Comparison of ENCODE assay signal across 9 cellular contexts in the genomic region with DNA sequence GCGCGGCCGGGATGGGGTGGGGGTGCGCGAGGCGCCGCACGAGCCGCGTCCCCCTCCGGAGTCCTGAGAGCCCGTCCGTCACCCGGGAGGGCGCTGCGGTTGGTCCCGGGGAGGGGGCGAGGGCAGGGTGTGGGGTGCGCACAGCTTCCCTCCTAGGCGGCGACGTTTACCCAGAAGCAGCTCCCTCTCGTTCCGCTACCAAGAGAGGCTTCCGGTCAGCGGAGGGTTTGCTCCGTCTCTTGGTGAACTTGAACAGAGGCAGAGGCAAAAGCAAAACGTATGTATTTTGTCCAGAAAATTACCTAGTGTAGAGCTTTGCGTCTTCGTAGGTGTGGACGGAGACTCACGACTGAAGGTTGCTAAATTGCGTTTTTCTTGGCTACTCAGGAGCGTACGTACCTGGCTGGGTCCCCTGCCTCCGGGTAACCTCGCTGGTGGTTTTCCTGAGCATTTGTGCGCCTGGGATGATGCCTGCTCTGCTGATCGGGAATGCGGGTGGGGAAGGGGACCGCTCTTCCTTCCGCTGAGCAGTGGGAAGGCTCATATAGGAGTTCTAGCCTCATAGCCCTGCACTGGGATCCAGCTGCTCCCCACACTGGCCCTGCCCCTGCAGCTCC. TPM values are rescaled to one million over a fixed set of nuclear protein-coding genes. Genes with fewer than 3 reads are reported as not detected.
A peak's percentile ranks its signal among the peaks of the same experiment; 100 is the strongest.
DNase-seq lines count a peak whose midpoint lies in the region; ATAC-seq and TF ChIP-seq lines count a peak whose summit lies in the region.
"Had no signal": no experiment of that assay in that cellular context is flagged by ENCODE, and none has a peak within 500 bp of the region (broad histone marks: within the 10 kb centered on the region; RNA-seq: fewer than 3 reads in every experiment).

No MANE protein-coding gene starts in this region.

- H3K36me3 Mint-ChIP-seq in H9 (ENCODE audit: insufficient read depth in 1 of 3, low read depth in 3 of 3) = peaks cover 0 to 7% (median 0%) of the 10 kb centered on the region in 3 experiments; a peak in 4 of 7 replicates
- peaks cover 7% of the 10 kb centered on the region for H3K36me3 Mint-ChIP-seq in activated T-helper 17 cell treated with anti-CD3 and anti-CD28 coated beads, Interleukin-2, amount 50 U/mL, for 72 hours (ENCODE audit: low read depth)
- H3K36me3 Mint-ChIP-seq in activated T-helper 1 cell treated with anti-CD3 and anti-CD28 coated beads, Interleukin-12 subunit alpha, Interleukin-12 subunit beta, Interleukin-2, Interleukin-4 antibody, amounts not matched to agents 30 ng/mL and 10 ng/mL and 1 ng/mL, durations not matched to agents 14 hours and 24 hours and 36 hours (ENCODE audit: low read depth) = peaks cover 5% of the 10 kb centered on the region
- no peaks in the 10 kb centered on the region for H3K36me3 Mint-ChIP-seq in activated CD8-positive, alpha-beta T cell treated with anti-CD3 and anti-CD28 coated beads for 36 hours (ENCODE audit: low read depth)

- H3K27me3 ChIP-seq in H9 (ENCODE audit: insufficient read depth, low read length) = peaks cover 3% of the 10 kb centered on the region; the same call in 1 of the 2 replicates
- peaks cover 5% of the 10 kb centered on the region; the same call in 1 of the 2 replicates for H3K27me3 ChIP-seq in iPS DF 6.9 (ENCODE audit: control insufficient read depth, insufficient read depth, low read length)

- H2AK5ac ChIP-seq in H9 (ENCODE audit: insufficient read length, low read length) = no peak overlapping the region

- H2BK120ac ChIP-seq in H9 (ENCODE audit: low read depth, low read length, poor library complexity, severe bottlenecking) = no peak overlapping the region

- H2BK12ac ChIP-seq in H9 (ENCODE audit: insufficient read length, low read depth, low read length) = no peak overlapping the region

- H3K27me3 Mint-ChIP-seq in H9 (ENCODE audit: low read depth) = peaks cover 31% of the 10 kb centered on the region
- peaks cover 34% of the 10 kb centered on the region for H3K27me3 Mint-ChIP-seq in activated T-helper 17 cell treated with anti-CD3 and anti-CD28 coated beads, Interleukin-2, amount 50 U/mL, for 72 hours
- peaks cover 38% of the 10 kb centered on the region for H3K27me3 Mint-ChIP-seq in activated T-helper 1 cell treated with anti-CD3 and anti-CD28 coated beads, Interleukin-12 subunit alpha, Interleukin-12 subunit beta, Interleukin-2, Interleukin-4 antibody, amounts not matched to agents 30 ng/mL and 10 ng/mL and 1 ng/mL, durations not matched to agents 14 hours and 24 hours and 36 hours (ENCODE audit: insufficient read depth)
- peaks cover 52% of the 10 kb centered on the region for H3K27me3 Mint-ChIP-seq in activated CD8-positive, alpha-beta T cell treated with anti-CD3 and anti-CD28 coated beads for 36 hours

- no peak overlapping the region for H2BK20ac ChIP-seq in H9 (ENCODE audit: low read depth, low read length, poor library complexity, severe bottlenecking)

- WGBS in H9 (ENCODE audit: extremely low coverage, insufficient read length, low lambda C conversion rate) = no CpG with 5 or more reads among the region's 42 CpGs
- WGBS in iPS DF 6.9 (ENCODE audit: insufficient coverage, insufficient read length) = no CpG with 5 or more reads among the region's 42 CpGs

- peaks cover 0 to 6% of the 10 kb centered on the region in 2 experiments; a peak in 4 of 5 replicates for H3K9me3 Mint-ChIP-seq in H9
- H3K9me3 Mint-ChIP-seq in activated T-helper 17 cell treated with anti-CD3 and anti-CD28 coated beads, Interleukin-2, amount 50 U/mL, for 72 hours = no peaks in the 10 kb centered on the region
- no peaks in the 10 kb centered on the region for H3K9me3 Mint-ChIP-seq in activated T-helper 1 cell treated with anti-CD3 and anti-CD28 coated beads, Interleukin-12 subunit alpha, Interleukin-12 subunit beta, Interleukin-2, Interleukin-4 antibody, amounts not matched to agents 30 ng/mL and 10 ng/mL and 1 ng/mL, durations not matched to agents 14 hours and 24 hours and 36 hours
- no peaks in the 10 kb centered on the region for H3K9me3 Mint-ChIP-seq in activated CD8-positive, alpha-beta T cell treated with anti-CD3 and anti-CD28 coated beads for 36 hours
- H3K9me3 Mint-ChIP-seq: stimulated activated naive CD8-positive, alpha-beta T cell treated with anti-CD3 and anti-CD28 coated beads, Interleukin-15, Interleukin-2, amounts not matched to agents 100 ng/mL and 50 ng/mL, for 24 hours had no signal

- H4K91ac ChIP-seq in H9 (ENCODE audit: insufficient read length, low read depth, low read length) = no peak overlapping the region

- TF ChIP-seq CTCF in H9 (conservative IDR thresholded peaks at IDR 0.05) = 0 out of 3 replicates have a peak, but pooled peaks have one; percentile 12
- no peak for TF ChIP-seq CTCF in activated CD8-positive, alpha-beta T cell treated with anti-CD3 and anti-CD28 coated beads for 36 hours (IDR thresholded peaks at IDR 0.05)

- H3K56ac ChIP-seq in H9 (ENCODE audit: insufficient read length, low read depth, low read length) = no peak overlapping the region

- intact Hi-C loops in activated T-helper 1 cell treated with anti-CD3 and anti-CD28 coated beads, Interleukin-12 subunit alpha, Interleukin-12 subunit beta, Interleukin-2, Interleukin-4 antibody, amounts not matched to agents 30 ng/mL and 10 ng/mL and 1 ng/mL, durations not matched to agents 14 hours and 24 hours and 36 hours (cut with micrococcal nuclease) = no loop called here
- intact Hi-C loops in activated CD8-positive, alpha-beta T cell treated with anti-CD3 and anti-CD28 coated beads for 36 hours (cut with micrococcal nuclease) = no loop called here

- H3K9me3 ChIP-seq in H9 (ENCODE audit: control insufficient read depth, low read depth, low read length) (no peaks in the 10 kb centered on the region), iPS DF 6.9 (ENCODE audit: control insufficient read depth, insufficient read depth, low read length) (no peaks in the 10 kb centered on the region)

- no peak overlapping the region for H3K14ac ChIP-seq in H9 (ENCODE audit: insufficient read depth, low read length)

- H4K20me1 ChIP-seq in H9 (ENCODE audit: control insufficient read depth, insufficient read depth, insufficient read length) = no peaks in the 10 kb centered on the region

- H3K18ac ChIP-seq in H9 (ENCODE audit: insufficient read length, low read depth, low read length) = no peak overlapping the region

- no peak overlapping the region for H4K5ac ChIP-seq in H9 (ENCODE audit: insufficient read length, low read depth, low read length)

- no peak overlapping the region for H2AFZ ChIP-seq in H9 (ENCODE audit: low read length)

- H3K23me2 ChIP-seq in H9 (ENCODE audit: insufficient read length, low read depth, low read length, poor library complexity, severe bottlenecking) = peaks cover 7% of the 10 kb centered on the region

- no peak overlapping the region for H2BK15ac ChIP-seq in H9 (ENCODE audit: low read depth, low read length)

- POLR2A ChIA-PET in activated CD8-positive, alpha-beta T cell treated with anti-CD3 and anti-CD28 coated beads for 36 hours (lab: Charles Lee) = interaction anchor here (0.6 kb wide), 1 partner anchor 138 kb away, joined by 3 read pairs; no protein-coding TSS in a partner anchor

- H3K4me2 ChIP-seq in H9 (ENCODE audit: insufficient read depth, insufficient read length, low read length) = peak overlapping the region; percentile 66

- no peaks in the 10 kb centered on the region for H3K79me1 ChIP-seq in H9 (ENCODE audit: insufficient read depth, low read depth, low read length, poor library complexity, severe bottlenecking)

- H4K8ac ChIP-seq in H9 (replicated peaks; ENCODE audit: insufficient read length, low read depth, low read length) = no peak overlapping the region

- no peak for ATAC-seq in activated T-helper 17 cell treated with anti-CD3 and anti-CD28 coated beads, Interleukin-2, amount 50 U/mL, for 72 hours (replicated peaks)
- ATAC-seq in activated CD8-positive, alpha-beta T cell treated with anti-CD3 and anti-CD28 coated beads for 36 hours = no peak
- ATAC-seq in GM18867 (IDR thresholded peaks at IDR 0.05; ENCODE audit: unreplicated experiment) = no peak

- H3K36me3 ChIP-seq in iPS DF 6.9 (ENCODE audit: control insufficient read depth, insufficient read depth, low read length) = no peaks in the 10 kb centered on the region

- peak overlapping the region; percentile 76 to 87 for H3K4me3 Mint-ChIP-seq in H9
- H3K4me3 Mint-ChIP-seq in activated T-helper 17 cell treated with anti-CD3 and anti-CD28 coated beads, Interleukin-2, amount 50 U/mL, for 72 hours = peak overlapping the region; percentile 32
- no peak overlapping the region for H3K4me3 Mint-ChIP-seq in activated T-helper 1 cell treated with anti-CD3 and anti-CD28 coated beads, Interleukin-12 subunit alpha, Interleukin-12 subunit beta, Interleukin-2, Interleukin-4 antibody, amounts not matched to agents 30 ng/mL and 10 ng/mL and 1 ng/mL, durations not matched to agents 14 hours and 24 hours and 36 hours
- no peak overlapping the region for H3K4me3 Mint-ChIP-seq in activated CD8-positive, alpha-beta T cell treated with anti-CD3 and anti-CD28 coated beads for 36 hours
- H3K4me3 Mint-ChIP-seq: stimulated activated naive CD8-positive, alpha-beta T cell treated with anti-CD3 and anti-CD28 coated beads, Interleukin-15, Interleukin-2, amounts not matched to agents 100 ng/mL and 50 ng/mL, for 24 hours had no signal

- H3K4me3 ChIP-seq in iPS DF 6.9 (ENCODE audit: low read length) = peak overlapping the region; percentile 76; the same call in 1 of the 2 replicates

- H3K4ac ChIP-seq in H9 (ENCODE audit: low read depth, low read length) = no peak overlapping the region

- peak overlapping the region in 1 of 3 experiments; percentile 89; a peak in 2 of 7 replicates for H3K27ac Mint-ChIP-seq in H9
- no peak overlapping the region for H3K27ac Mint-ChIP-seq in activated T-helper 17 cell treated with anti-CD3 and anti-CD28 coated beads, Interleukin-2, amount 50 U/mL, for 72 hours
- H3K27ac Mint-ChIP-seq in activated T-helper 1 cell treated with anti-CD3 and anti-CD28 coated beads, Interleukin-12 subunit alpha, Interleukin-12 subunit beta, Interleukin-2, Interleukin-4 antibody, amounts not matched to agents 30 ng/mL and 10 ng/mL and 1 ng/mL, durations not matched to agents 14 hours and 24 hours and 36 hours = no peak overlapping the region
- no peak overlapping the region for H3K27ac Mint-ChIP-seq in activated CD8-positive, alpha-beta T cell treated with anti-CD3 and anti-CD28 coated beads for 36 hours
- H3K27ac Mint-ChIP-seq: stimulated activated naive CD8-positive, alpha-beta T cell treated with anti-CD3 and anti-CD28 coated beads, Interleukin-15, Interleukin-2, amounts not matched to agents 100 ng/mL and 50 ng/mL, for 24 hours had no signal

- no peak overlapping the region for H3K9ac ChIP-seq in H9 (ENCODE audit: extremely low read depth, insufficient read length, low read length)

- H3K23ac ChIP-seq in H9 (ENCODE audit: insufficient read length, low read depth, low read length) = no peak overlapping the region

- no peak overlapping the region for H3T11ph ChIP-seq in H9 (ENCODE audit: low read length)

- H3K79me2 ChIP-seq in H9 (ENCODE audit: insufficient read depth, low read length) = peaks cover 9% of the 10 kb centered on the region; the same call in 1 of the 2 replicates

- H3K4me1 Mint-ChIP-seq in H9 = peaks cover 28 to 31% of the 10 kb centered on the region in 2 experiments
- peaks cover 7% of the 10 kb centered on the region for H3K4me1 Mint-ChIP-seq in activated T-helper 17 cell treated with anti-CD3 and anti-CD28 coated beads, Interleukin-2, amount 50 U/mL, for 72 hours
- peaks cover 12% of the 10 kb centered on the region for H3K4me1 Mint-ChIP-seq in activated T-helper 1 cell treated with anti-CD3 and anti-CD28 coated beads, Interleukin-12 subunit alpha, Interleukin-12 subunit beta, Interleukin-2, Interleukin-4 antibody, amounts not matched to agents 30 ng/mL and 10 ng/mL and 1 ng/mL, durations not matched to agents 14 hours and 24 hours and 36 hours (ENCODE audit: low read depth)
- peaks cover 13% of the 10 kb centered on the region for H3K4me1 Mint-ChIP-seq in activated CD8-positive, alpha-beta T cell treated with anti-CD3 and anti-CD28 coated beads for 36 hours (ENCODE audit: low read depth)

- H3K4me1 ChIP-seq in H9 (ENCODE audit: insufficient read depth, low read length) (no peaks in the 10 kb centered on the region; the same call in 1 of the 2 replicates), iPS DF 6.9 (ENCODE audit: control insufficient read depth, insufficient read depth, low read length) (peaks cover 7% of the 10 kb centered on the region)

- CTCF ChIA-PET in activated CD8-positive, alpha-beta T cell treated with anti-CD3 and anti-CD28 coated beads for 36 hours (lab: Charles Lee) = no interaction called here

- H2BK5ac ChIP-seq in H9 (ENCODE audit: insufficient read length, low read length) = no peak overlapping the region

- H3K27ac ChIP-seq in H9 (ENCODE audit: insufficient read length, low read depth, low read length) = no peak overlapping the region
- no peak overlapping the region for H3K27ac ChIP-seq in iPS DF 6.9 (ENCODE audit: low read length)

- DNase-seq in H9 (no peak), iPS DF 6.9 (ENCODE audit: low read depth, low spot score) (no peak), retina (peak; percentile 72), epidermal melanocyte (ENCODE audit: insufficient read length, low spot score) (no peak)
- DNase-seq in activated T-helper 1 cell treated with anti-CD3 and anti-CD28 coated beads, Interleukin-12 subunit alpha, Interleukin-12 subunit beta, Interleukin-2, Interleukin-4 antibody, amounts not matched to agents 30 ng/mL and 10 ng/mL and 1 ng/mL, durations not matched to agents 14 hours and 24 hours and 36 hours (ENCODE audit: low spot score) = no peak
- DNase-seq in activated CD8-positive, alpha-beta T cell treated with anti-CD3 and anti-CD28 coated beads for 36 hours = no peak

RNA-seq across cellular contexts. Expression of gene WSCD1, which starts 0.8 kb away (rescaled TPM):
- 33.6 and 34.9 TPM in 2 replicates for total RNA-seq in H9 (2021)
- not detected for total RNA-seq in activated T-helper 17 cell treated with anti-CD3 and anti-CD28 coated beads, Interleukin-2, amount 50 U/mL, for 72 hours
- total RNA-seq in activated T-helper 1 cell treated with anti-CD3 and anti-CD28 coated beads, Interleukin-12 subunit alpha, Interleukin-12 subunit beta, Interleukin-2, Interleukin-4 antibody, amounts not matched to agents 30 ng/mL and 10 ng/mL and 1 ng/mL, durations not matched to agents 14 hours and 24 hours and 36 hours = 0.07 and 0.10 TPM in 2 replicates
- under 1 TPM in 1 of 2 experiments, not detected in 1; 0.05 TPM for total RNA-seq in activated CD8-positive, alpha-beta T cell treated with anti-CD3 and anti-CD28 coated beads for 36 hours

Comparison
In these comparisons a context has a peak if more than half of its experiments do, and no peak if none do; other contexts are left out.
1. H3K4me3 Mint-ChIP-seq: peak in H9 (2 of 2) and activated T-helper 17 cell treated with anti-CD3 and anti-CD28 coated beads, Interleukin-2, amount 50 U/mL, for 72 hours (single experiment); none in activated T-helper 1 cell treated with anti-CD3 and anti-CD28 coated beads, Interleukin-12 subunit alpha, Interleukin-12 subunit beta, Interleukin-2, Interleukin-4 antibody, amounts not matched to agents 30 ng/mL and 10 ng/mL and 1 ng/mL, durations not matched to agents 14 hours and 24 hours and 36 hours (single experiment) and activated CD8-positive, alpha-beta T cell treated with anti-CD3 and anti-CD28 coated beads for 36 hours (single experiment).
2. RNA of gene WSCD1, which starts 0.8 kb away (total RNA-seq): 33.6 to 34.9 TPM in H9; 0.07 to 0.10 TPM in activated T-helper 1 cell treated with anti-CD3 and anti-CD28 coated beads, Interleukin-12 subunit alpha, Interleukin-12 subunit beta, Interleukin-2, Interleukin-4 antibody, amounts not matched to agents 30 ng/mL and 10 ng/mL and 1 ng/mL, durations not matched to agents 14 hours and 24 hours and 36 hours, 0.05 TPM in activated CD8-positive, alpha-beta T cell treated with anti-CD3 and anti-CD28 coated beads for 36 hours and not detected in activated T-helper 17 cell treated with anti-CD3 and anti-CD28 coated beads, Interleukin-2, amount 50 U/mL, for 72 hours; every median in the first group is over 10 times any median in the second.